7 cellular contexts compared by ENCODE assay signal in genomic region chr17:36755586-36755985, GRCh38.
A peak's percentile ranks its signal among the peaks of the same experiment; 100 is the strongest.
DNase-seq lines count a peak whose midpoint lies in the region; ATAC-seq and TF ChIP-seq lines count a peak whose summit lies in the region.

No MANE protein-coding gene starts in this region.

- peaks cover 14% of the 10 kb centered on the region for H3K4me1 Mint-ChIP-seq in GM23338
- H3K4me1 Mint-ChIP-seq in glutamatergic neuron (ENCODE audit: low read depth, unreplicated experiment): peaks cover 2% of the 10 kb centered on the region

- H3K27me3 ChIP-seq in GM23338 (ENCODE audit: insufficient read depth) (no peaks in the 10 kb centered on the region), left lung (peaks cover 0 to 65% of the 10 kb centered on the region in 2 donors)

- H3F3A ChIP-seq in GM23338 (replicated peaks; ENCODE audit: low read depth): no peaks in the 10 kb centered on the region

- H3K27ac Mint-ChIP-seq in GM23338: no peak overlapping the region
- H3K27ac Mint-ChIP-seq in glutamatergic neuron (ENCODE audit: unreplicated experiment): no peak overlapping the region

- no peak overlapping the region; the same call in 1 of the 2 replicates for H2AFZ ChIP-seq in GM23338

- H4K20me1 ChIP-seq in GM23338 (replicated peaks; ENCODE audit: insufficient read depth): no peaks in the 10 kb centered on the region

- H3K9me3 ChIP-seq in left lung: no peaks in the 10 kb centered on the region

- H3K4me3 ChIP-seq in GM23338 (no peak overlapping the region), left lung (no peak overlapping the region)

- H3K36me3 Mint-ChIP-seq in GM23338 (ENCODE audit: low read depth) (no peaks in the 10 kb centered on the region; the same call in 2 of the 3 replicates), glutamatergic neuron (ENCODE audit: unreplicated experiment) (peaks cover 4% of the 10 kb centered on the region)

- intact Hi-C loops in left lung (cut with DNase I): no loop called here

- no peaks in the 10 kb centered on the region for H3K36me3 ChIP-seq in GM23338 (ENCODE audit: insufficient read depth)
- H3K36me3 ChIP-seq in left lung: no peaks in the 10 kb centered on the region

- H3K79me2 ChIP-seq in GM23338 (replicated peaks; ENCODE audit: insufficient read depth): no peaks in the 10 kb centered on the region

- no peak overlapping the region for H3K4me2 ChIP-seq in GM23338

- H3K27ac ChIP-seq in GM23338 (ENCODE audit: low read depth) (no peak overlapping the region), left lung (no peak overlapping the region)

- DNase-seq in GM23338 (ENCODE audit: low spot score) (peak; percentile 85), NCI-H82 treated with DMSO at 0.1 percent for 48 hours (lab: John Stamatoyannopoulos, UW; ENCODE audit: unreplicated experiment) (peak; percentile 19), left lung (no peak), glutamatergic neuron (no peak)
- DNase-seq in activated effector memory CD4-positive, alpha-beta T cell treated with anti-CD3 and anti-CD28 coated beads, Interleukin-2, amount 50 U/mL, for 16 hours: peak; percentile 68

- H3K4me3 Mint-ChIP-seq in GM23338 (no peak overlapping the region), glutamatergic neuron (ENCODE audit: unreplicated experiment) (no peak overlapping the region)

- H3K4me1 ChIP-seq in GM23338 (ENCODE audit: insufficient read depth): no peaks in the 10 kb centered on the region
- H3K4me1 ChIP-seq in left lung: no peaks in the 10 kb centered on the region

- H3K9me3 Mint-ChIP-seq in GM23338: no peaks in the 10 kb centered on the region
- peaks cover 2% of the 10 kb centered on the region for H3K9me3 Mint-ChIP-seq in glutamatergic neuron (ENCODE audit: unreplicated experiment)

- H3K9me2 ChIP-seq in GM23338 (ENCODE audit: insufficient read depth): no peaks in the 10 kb centered on the region

- peak; percentile 90 for ATAC-seq in GM23338
- ATAC-seq in left lung: peak; percentile 74
- ATAC-seq in GM18873 (IDR thresholded peaks at IDR 0.05; ENCODE audit: low FRiP score, unreplicated experiment): no peak
- ATAC-seq in GM21515 (IDR thresholded peaks at IDR 0.05; ENCODE audit: unreplicated experiment): no peak

- TF ChIP-seq CTCF in GM23338 (conservative IDR thresholded peaks at IDR 0.05; ENCODE audit: low read depth in 2 of 2): peak; percentile 63 to 93
- peak in 1 of 2 donors; percentile 16 for TF ChIP-seq CTCF in left lung (IDR thresholded peaks at IDR 0.05)
- TF ChIP-seq CTCF in glutamatergic neuron (IDR thresholded peaks at IDR 0.05; ENCODE audit: partially characterized antibody, unreplicated experiment): no peak

- H3K27me3 Mint-ChIP-seq in GM23338 (ENCODE audit: insufficient read depth, low read depth, poor library complexity) (peaks cover 4% of the 10 kb centered on the region), glutamatergic neuron (ENCODE audit: unreplicated experiment) (peaks cover 13% of the 10 kb centered on the region)

TF ChIP-seq in GM23338, 12 proteins besides CTCF, POLR2A, EP300 and RAD21 (continues in another document):
- no peak for TF ChIP-seq CREB1 (CRISPR knock-in tag; IDR thresholded peaks at IDR 0.05; ENCODE audit: low read depth)
- no peak for TF ChIP-seq ZNF462 (CRISPR knock-in tag; IDR thresholded peaks at IDR 0.05)
- TF ChIP-seq STAT1 (IDR thresholded peaks at IDR 0.05; ENCODE audit: unreplicated experiment): no peak
- TF ChIP-seq EZH2phosphoT487 (IDR thresholded peaks at IDR 0.05; ENCODE audit: unreplicated experiment): no peak
- no peak for TF ChIP-seq EZH2 (IDR thresholded peaks at IDR 0.05; ENCODE audit: low read depth, unreplicated experiment)
- TF ChIP-seq POLR2AphosphoS5 (IDR thresholded peaks at IDR 0.05; ENCODE audit: low read depth): no peak
- no peak for TF ChIP-seq ETS1 (IDR thresholded peaks at IDR 0.05)
- TF ChIP-seq NANOG (IDR thresholded peaks at IDR 0.05; ENCODE audit: borderline replicate concordance): no peak
- TF ChIP-seq ZNF114 (CRISPR knock-in tag; IDR thresholded peaks at IDR 0.05): no peak
- TF ChIP-seq JUNB (IDR thresholded peaks at IDR 0.05; ENCODE audit: unreplicated experiment): no peak

Comparison
In these comparisons a context has a peak if more than half of its experiments do, and no peak if none do; other contexts are left out.
1. ATAC-seq: peak in GM23338 (single experiment) and left lung (single experiment); none in GM18873 (single experiment) and GM21515 (single experiment).
2. DNase-seq: peak in GM23338 (single experiment), NCI-H82 treated with DMSO at 0.1 percent for 48 hours (single experiment) and activated effector memory CD4-positive, alpha-beta T cell treated with anti-CD3 and anti-CD28 coated beads, Interleukin-2, amount 50 U/mL, for 16 hours (single experiment); none in left lung (0 of 2) and glutamatergic neuron (single experiment).